In the genomic region with DNA sequence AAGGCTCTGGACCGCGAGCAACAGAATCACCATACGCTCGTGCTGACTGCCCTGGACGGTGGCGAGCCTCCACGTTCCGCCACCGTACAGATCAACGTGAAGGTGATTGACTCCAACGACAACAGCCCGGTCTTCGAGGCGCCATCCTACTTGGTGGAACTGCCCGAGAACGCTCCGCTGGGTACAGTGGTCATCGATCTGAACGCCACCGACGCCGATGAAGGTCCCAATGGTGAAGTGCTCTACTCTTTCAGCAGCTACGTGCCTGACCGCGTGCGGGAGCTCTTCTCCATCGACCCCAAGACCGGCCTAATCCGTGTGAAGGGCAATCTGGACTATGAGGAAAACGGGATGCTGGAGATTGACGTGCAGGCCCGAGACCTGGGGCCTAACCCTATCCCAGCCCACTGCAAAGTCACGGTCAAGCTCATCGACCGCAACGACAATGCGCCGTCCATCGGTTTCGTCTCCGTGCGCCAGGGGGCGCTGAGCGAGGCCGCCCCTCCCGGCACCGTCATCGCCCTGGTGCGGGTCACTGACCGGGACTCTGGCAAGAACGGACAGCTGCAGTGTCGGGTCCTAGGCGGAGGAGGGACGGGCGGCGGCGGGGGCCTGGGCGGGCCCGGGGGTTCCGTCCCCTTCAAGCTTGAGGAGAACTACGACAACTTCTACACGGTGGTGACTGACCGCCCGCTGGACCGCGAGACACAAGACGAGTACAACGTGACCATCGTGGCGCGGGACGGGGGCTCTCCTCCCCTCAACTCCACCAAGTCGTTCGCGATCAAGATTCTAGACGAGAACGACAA, we compare ENCODE assay signal across 9 cellular contexts. TPM values are rescaled to one million over a fixed set of nuclear protein-coding genes. Genes with fewer than 3 reads are reported as not detected.
DNase-seq lines count a peak whose midpoint lies in the region; ATAC-seq and TF ChIP-seq lines count a peak whose summit lies in the region.
"Had no signal": no experiment of that assay in that cellular context is flagged by ENCODE, and none has a peak within 500 bp of the region (broad histone marks: within the 10 kb centered on the region; RNA-seq: fewer than 3 reads in every experiment).

No MANE protein-coding gene starts in this region.

- H3K9me3 Mint-ChIP-seq in central memory CD8-positive, alpha-beta T cell: no peaks in the 10 kb centered on the region

- no peak for ATAC-seq in central memory CD8-positive, alpha-beta T cell (replicated peaks; ENCODE audit: extremely low read depth, poor library complexity, severe bottlenecking)
- no peak for ATAC-seq in gastrocnemius medialis
- no peak for ATAC-seq in GM19455 (IDR thresholded peaks at IDR 0.05; ENCODE audit: unreplicated experiment)
- ATAC-seq in GM18498 (IDR thresholded peaks at IDR 0.05; ENCODE audit: unreplicated experiment): no peak
- ATAC-seq: GM12878 had no signal

- no peaks in the 10 kb centered on the region for H3K36me3 ChIP-seq in gastrocnemius medialis

- H3K4me3 ChIP-seq in HFF-Myc (replicated peaks; ENCODE audit: low read depth, low read length): no peak overlapping the region
- peak overlapping the region; percentile 54 to 61 (median 58) for H3K4me3 ChIP-seq in gastrocnemius medialis
- H3K4me3 ChIP-seq: GM12878 had no signal

- DNase-seq in HFF-Myc (ENCODE audit: extremely low read depth, low read depth): no peak
- no peak for DNase-seq in central memory CD8-positive, alpha-beta T cell (ENCODE audit: low spot score in 2 of 2)
- DNase-seq in inferior parietal cortex (ENCODE audit: extremely low spot score): peak; percentile 74
- no peak for DNase-seq in gastrocnemius medialis
- no peak for DNase-seq in NCI-H1105 (lab: John Stamatoyannopoulos, UW)
- no peak for DNase-seq in NCI-H2171 treated with DMSO at 0.1 percent for 48 hours (lab: John Stamatoyannopoulos, UW)

- peaks cover 31% of the 10 kb centered on the region for H3K27me3 Mint-ChIP-seq in central memory CD8-positive, alpha-beta T cell

- H3K4me1 Mint-ChIP-seq in central memory CD8-positive, alpha-beta T cell: no peaks in the 10 kb centered on the region

- no peaks in the 10 kb centered on the region for H3K36me3 Mint-ChIP-seq in central memory CD8-positive, alpha-beta T cell (ENCODE audit: insufficient read depth)

- no peak for TF ChIP-seq POLR2A in gastrocnemius medialis (IDR thresholded peaks at IDR 0.05)

- H3K4me1 ChIP-seq in gastrocnemius medialis: peaks cover 18 to 26% of the 10 kb centered on the region in 2 donors

- H3K27ac ChIP-seq in gastrocnemius medialis: peak overlapping the region in 3 of 4 donors; percentile 19 to 47 (median 34)

- H3K4me3 Mint-ChIP-seq in central memory CD8-positive, alpha-beta T cell: no peak overlapping the region

- intact Hi-C loops in gastrocnemius medialis (cut with DNase I; ENCODE audit: low total_unique reads): no loop called here

- H3K27me3 ChIP-seq in gastrocnemius medialis: peaks cover 51 to 63% (median 57%) of the 10 kb centered on the region in 3 donors

- in situ Hi-C loops in gastrocnemius medialis (cut with MboI; ENCODE audit: low sequenced_read_pairs in 4 of 4): loop anchor here in 1 of 4 donors (25.0 kb wide), 1 partner anchor 1679 kb away; no protein-coding TSS in a partner anchor

- H3K9me3 ChIP-seq in gastrocnemius medialis: no peaks in the 10 kb centered on the region

- H3K27ac Mint-ChIP-seq in central memory CD8-positive, alpha-beta T cell (ENCODE audit: low read depth): peak overlapping the region; percentile 59

- peak; percentile 28 for TF ChIP-seq CTCF in HFF-Myc (IDR thresholded peaks at IDR 0.05; ENCODE audit: low read depth, low read length, missing control alignments)
- TF ChIP-seq CTCF in gastrocnemius medialis (IDR thresholded peaks at IDR 0.05 in 4 of 5, conservative IDR thresholded peaks at IDR 0.05 in 1 of 5): peak in 2 of 5 experiments; percentile 50 to 55

RNA-seq across cellular contexts. Expression of gene PCDH17, which starts 1.8 kb away (rescaled TPM):
- total RNA-seq in gastrocnemius medialis: 1 to 10 TPM in 2 of 4 donors, under 1 TPM in 2; 0.51 to 1.4 (median 1.1) TPM
